ENCODE assay signal across 12 cellular contexts in the genomic region with DNA sequence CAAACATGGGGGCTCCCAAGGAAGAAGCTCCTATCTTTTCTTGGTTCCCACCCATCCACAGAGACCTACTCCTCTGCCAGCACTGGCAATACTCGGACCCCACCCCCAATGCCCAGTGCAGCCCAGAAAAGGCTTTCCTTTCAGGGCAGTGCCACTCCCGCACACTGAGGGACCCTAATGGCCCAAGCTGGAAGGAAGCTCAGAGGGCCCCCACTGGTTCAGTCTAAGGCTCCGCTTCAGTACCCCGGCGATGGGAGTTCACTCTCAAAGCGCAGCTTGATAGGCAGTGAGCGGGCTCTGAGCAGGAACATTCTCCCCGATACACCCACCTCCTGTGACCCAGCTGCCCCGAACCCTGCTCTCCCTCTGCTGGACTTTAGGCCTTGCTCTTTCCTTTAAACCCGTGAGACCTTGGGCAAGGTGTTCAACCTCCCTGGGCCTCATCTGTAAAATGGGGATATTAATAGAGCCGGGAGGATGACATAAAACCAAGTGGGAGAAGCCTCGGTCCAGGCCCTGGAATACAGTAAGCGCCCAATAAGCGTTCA. TPM values are rescaled to one million over a fixed set of nuclear protein-coding genes. Genes with fewer than 3 reads are reported as not detected.
DNase-seq lines count a peak whose midpoint lies in the region; ATAC-seq and TF ChIP-seq lines count a peak whose summit lies in the region.
"Had no signal": no experiment of that assay in that cellular context is flagged by ENCODE, and none has a peak within 500 bp of the region (broad histone marks: within the 10 kb centered on the region; RNA-seq: fewer than 3 reads in every experiment).

No MANE protein-coding gene starts in this region.

- ATAC-seq in HG02884 (IDR thresholded peaks at IDR 0.05; ENCODE audit: unreplicated experiment) (no peak), HG02763 (IDR thresholded peaks at IDR 0.05; ENCODE audit: unreplicated experiment) (no peak)
- ATAC-seq: stimulated activated naive CD8-positive, alpha-beta T cell treated with anti-CD3 and anti-CD28 coated beads, Interleukin-15, amount 100 ng/mL, for 72 hours had no signal

- H3K36me3 Mint-ChIP-seq in mesothelial cell of epicardium, result no peaks in the 10 kb centered on the region
- H3K36me3 Mint-ChIP-seq: activated CD4-positive, alpha-beta memory T cell treated with anti-CD3 and anti-CD28 coated beads for 36 hours had no signal

- TF ChIP-seq POLR2A in Peyer's patch (IDR thresholded peaks at IDR 0.05), result no peak
- no peak for TF ChIP-seq POLR2A in esophagus muscularis mucosa (IDR thresholded peaks at IDR 0.05; ENCODE audit: low read depth)
- TF ChIP-seq POLR2A in suprapubic skin (IDR thresholded peaks at IDR 0.05), result no peak

- H3K27me3 ChIP-seq in Peyer's patch, result no peaks in the 10 kb centered on the region
- H3K27me3 ChIP-seq in esophagus muscularis mucosa, result peaks cover 0 to 5% (median 0%) of the 10 kb centered on the region in 4 donors
- no peaks in the 10 kb centered on the region for H3K27me3 ChIP-seq in suprapubic skin

- H3K9me3 Mint-ChIP-seq in mesothelial cell of epicardium, result peaks cover 5% of the 10 kb centered on the region
- H3K9me3 Mint-ChIP-seq: activated CD4-positive, alpha-beta memory T cell treated with anti-CD3 and anti-CD28 coated beads for 36 hours; stimulated activated naive CD8-positive, alpha-beta T cell treated with anti-CD3 and anti-CD28 coated beads, Interleukin-15, amount 100 ng/mL, for 72 hours had no signal

- 83% methylated on average over 14 of the region's 14 CpGs for WGBS in esophagus muscularis mucosa
- 90% methylated on average over 14 of the region's 14 CpGs for WGBS in suprapubic skin

- peak overlapping the region; percentile 28 for H3K4me3 Mint-ChIP-seq in mesothelial cell of epicardium
- H3K4me3 Mint-ChIP-seq: activated CD4-positive, alpha-beta memory T cell treated with anti-CD3 and anti-CD28 coated beads for 36 hours had no signal

- H3K27ac Mint-ChIP-seq in mesothelial cell of epicardium, result no peak overlapping the region
- H3K27ac Mint-ChIP-seq: activated CD4-positive, alpha-beta memory T cell treated with anti-CD3 and anti-CD28 coated beads for 36 hours; stimulated activated naive CD8-positive, alpha-beta T cell treated with anti-CD3 and anti-CD28 coated beads, Interleukin-15, amount 100 ng/mL, for 72 hours had no signal

- peak overlapping the region in 1 of 4 donors; percentile 41 for H3K27ac ChIP-seq in Peyer's patch
- H3K27ac ChIP-seq in esophagus muscularis mucosa (replicated peaks in 1 of 4), result peak overlapping the region; percentile 69 to 80 (median 76)
- no peak overlapping the region for H3K27ac ChIP-seq in suprapubic skin
- H3K27ac ChIP-seq: HL-60 had no signal

- TF ChIP-seq CTCF in Peyer's patch (IDR thresholded peaks at IDR 0.05), result no peak
- TF ChIP-seq CTCF in esophagus muscularis mucosa (IDR thresholded peaks at IDR 0.05), result no peak
- no peak for TF ChIP-seq CTCF in mesothelial cell of epicardium (IDR thresholded peaks at IDR 0.05; ENCODE audit: unreplicated experiment)
- no peak for TF ChIP-seq CTCF in suprapubic skin (IDR thresholded peaks at IDR 0.05)

- H3K36me3 ChIP-seq in Peyer's patch (no peaks in the 10 kb centered on the region), esophagus muscularis mucosa (no peaks in the 10 kb centered on the region), suprapubic skin (no peaks in the 10 kb centered on the region)

- no peak for TF ChIP-seq EP300 in esophagus muscularis mucosa (IDR thresholded peaks at IDR 0.05)
- no peak for TF ChIP-seq EP300 in suprapubic skin (IDR thresholded peaks at IDR 0.05)

- H3K4me1 Mint-ChIP-seq in mesothelial cell of epicardium, result peaks cover 4% of the 10 kb centered on the region
- H3K4me1 Mint-ChIP-seq: stimulated activated naive CD8-positive, alpha-beta T cell treated with anti-CD3 and anti-CD28 coated beads, Interleukin-15, amount 100 ng/mL, for 72 hours had no signal

- no peaks in the 10 kb centered on the region for H3K9me3 ChIP-seq in Peyer's patch
- H3K9me3 ChIP-seq in esophagus muscularis mucosa, result no peaks in the 10 kb centered on the region
- no peaks in the 10 kb centered on the region for H3K9me3 ChIP-seq in suprapubic skin

- H3K27me3 Mint-ChIP-seq in mesothelial cell of epicardium (ENCODE audit: low read depth), result no peaks in the 10 kb centered on the region

- H3K4me3 ChIP-seq in Peyer's patch (peak overlapping the region; percentile 18 to 55 (median 40)), esophagus muscularis mucosa (peak overlapping the region; percentile 52 to 66 (median 56)), suprapubic skin (peak overlapping the region; percentile 57)

- DNase-seq in Peyer's patch, result peak in 1 of 3 donors; percentile 25
- DNase-seq in esophagus muscularis mucosa (ENCODE audit: extremely low spot score), result no peak
- DNase-seq in mesothelial cell of epicardium (ENCODE audit: low spot score in 2 of 2, unreplicated experiment in 2 of 2), result no peak
- peak; percentile 36 to 71 for DNase-seq in suprapubic skin (ENCODE audit: low spot score in 2 of 2)
- DNase-seq in HPDE6-E6E7 (ENCODE audit: extremely low spot score), result no peak
- DNase-seq in NK-92 treated with Interleukin-12 subunit alpha and Interleukin-12 subunit beta, amount 100 ng/mL, for 24 hours (lab: John Stamatoyannopoulos, UW), result no peak
- DNase-seq: NCI-H1105 treated with DMSO at 0.1 percent for 48 hours had no signal

- intact Hi-C loops in esophagus muscularis mucosa (cut with DNase I), result no loop called here

- H3K4me1 ChIP-seq in Peyer's patch, result peaks cover 0 to 13% (median 0%) of the 10 kb centered on the region in 4 donors
- peaks cover 25 to 63% (median 52%) of the 10 kb centered on the region in 4 donors for H3K4me1 ChIP-seq in esophagus muscularis mucosa
- peaks cover 12% of the 10 kb centered on the region for H3K4me1 ChIP-seq in suprapubic skin

RNA-seq across cellular contexts. Expression of gene CHRDL2, which starts 48.4 kb away (rescaled TPM):
- total RNA-seq in Peyer's patch (not detected), esophagus muscularis mucosa (under 1 TPM in 2 of 4 donors, not detected in 2; 0.40 to 0.50 TPM), mesothelial cell of epicardium (0.45 to 0.65 TPM in 2 of 3 replicates, not detected in the other), suprapubic skin (not detected)
- total RNA-seq: activated CD4-positive, alpha-beta memory T cell treated with anti-CD3 and anti-CD28 coated beads for 36 hours had no signal

Comparison
In these comparisons a context has a peak if more than half of its experiments do, and no peak if none do; other contexts are left out.
1. DNase-seq: peak in suprapubic skin (2 of 2); none in esophagus muscularis mucosa (single experiment), mesothelial cell of epicardium (0 of 2), HPDE6-E6E7 (single experiment) and NK-92 treated with Interleukin-12 subunit alpha and Interleukin-12 subunit beta, amount 100 ng/mL, for 24 hours (single experiment).
2. Peak in every context shown above with its lines, with median percentiles within 50 percentile points of each other: H3K4me3 ChIP-seq.